ENCODE assay signal across 8 cellular contexts in genomic region chr11:61966673-61967176, GRCh38. TPM values are rescaled to one million over a fixed set of nuclear protein-coding genes. Genes with fewer than 3 reads are reported as not detected.
DNase-seq lines count a peak whose midpoint lies in the region; ATAC-seq and TF ChIP-seq lines count a peak whose summit lies in the region.

No MANE protein-coding gene starts in this region.

- no peaks in the 10 kb centered on the region for H3K9me3 ChIP-seq in HUES48 (ENCODE audit: control insufficient read depth, insufficient read depth, low read length)
- H3K9me3 ChIP-seq in prostate gland = no peaks in the 10 kb centered on the region

- peaks cover 16% of the 10 kb centered on the region for H3K4me1 ChIP-seq in HUES48 (ENCODE audit: control insufficient read depth, insufficient read depth, low read length)
- peaks cover 8% of the 10 kb centered on the region for H3K4me1 ChIP-seq in prostate gland (replicated peaks)

- peak overlapping the region; percentile 89 for H3K9ac ChIP-seq in HUES48 (ENCODE audit: low read depth, low read length)

- H3K27ac ChIP-seq in C4-2B (peak overlapping the region; percentile 97), HUES48 (ENCODE audit: low read depth, low read length) (peak overlapping the region; percentile 88), prostate gland (peak overlapping the region; percentile 100)

- H3K27me3 ChIP-seq in HUES48 (ENCODE audit: control insufficient read depth, insufficient read depth, low read length) (no peaks in the 10 kb centered on the region), prostate gland (replicated peaks; ENCODE audit: insufficient read depth) (no peaks in the 10 kb centered on the region)

- no peak for TF ChIP-seq CTCF in C4-2B (conservative IDR thresholded peaks at IDR 0.05)
- no peak for TF ChIP-seq CTCF in prostate gland (IDR thresholded peaks at IDR 0.05)

- peak; percentile 68 for DNase-seq in activated CD8-positive, alpha-beta memory T cell treated with anti-CD3 and anti-CD28 coated beads, Interleukin-2, amount 50 U/mL, for 48 hours
- DNase-seq in fibroblast of peridontal ligament (ENCODE audit: extremely low read depth) (peak; percentile 42), prostate gland (ENCODE audit: low spot score) (no peak), NCI-H2171 (lab: John Stamatoyannopoulos, UW) (no peak)

- peaks cover 33% of the 10 kb centered on the region for H3K36me3 ChIP-seq in HUES48 (ENCODE audit: control insufficient read depth, insufficient read depth, low read length)
- peaks cover 3 to 7% of the 10 kb centered on the region in 2 donors for H3K36me3 ChIP-seq in prostate gland

- peak overlapping the region; percentile 100 for H3K4me3 ChIP-seq in HUES48 (ENCODE audit: low read depth, low read length)
- peak overlapping the region; percentile 95 to 98 for H3K4me3 ChIP-seq in prostate gland

- WGBS in prostate gland = 0% methylated on average over 20 of the region's 20 CpGs

- no peak for ATAC-seq in GM21423 (IDR thresholded peaks at IDR 0.05; ENCODE audit: unreplicated experiment)
- no peak for ATAC-seq in HG03460 (IDR thresholded peaks at IDR 0.05; ENCODE audit: unreplicated experiment)

- TF ChIP-seq POLR2A in prostate gland (IDR thresholded peaks at IDR 0.05) = no peak

- intact Hi-C loops in prostate gland (cut with DNase I) = no loop called here

RNA-seq across cellular contexts. Expression of gene FTH1, which starts 0.7 kb away (rescaled TPM):
- 1,000 to 10,000 TPM; 1,344 to 1,560 TPM for total RNA-seq in prostate gland

RNA-seq across cellular contexts. Expression of gene BEST1, which starts 16.6 kb away (rescaled TPM):
- 10 to 100 TPM in 1 of 2 donors, 1 to 10 TPM in 1; 1.5 to 18.0 TPM for total RNA-seq in prostate gland

RNA-seq across cellular contexts. Expression of gene RAB3IL1, which starts 49.4 kb away (rescaled TPM):
- total RNA-seq in prostate gland = 10 to 100 TPM in 1 of 2 donors, 1 to 10 TPM in 1; 3.5 to 53.0 TPM

Comparison
In these comparisons a context has a peak if more than half of its experiments do, and no peak if none do; other contexts are left out.
1. DNase-seq: peak in activated CD8-positive, alpha-beta memory T cell treated with anti-CD3 and anti-CD28 coated beads, Interleukin-2, amount 50 U/mL, for 48 hours (single experiment) and fibroblast of peridontal ligament (single experiment); none in prostate gland (single experiment) and NCI-H2171 (single experiment).
2. Peak in every context shown above with its lines, with median percentiles within 50 percentile points of each other: H3K27ac ChIP-seq.